In genomic region chr12:128662106-128662505, GRCh38 we compare ENCODE assay signal across 15 cellular contexts.
"Had no signal": no experiment of that assay in that cellular context is flagged by ENCODE, and none has a peak within 500 bp of the region (broad histone marks: within the 10 kb centered on the region; RNA-seq: fewer than 3 reads in every experiment).

No MANE protein-coding gene starts in this region.

- H3K9me3 Mint-ChIP-seq: activated naive CD8-positive, alpha-beta T cell treated with anti-CD3 and anti-CD28 coated beads, Interleukin-2, amount 50 U/mL, for 24 hours; memory B cell; neural crest cell had no signal

- H3K27ac Mint-ChIP-seq: activated CD4-positive, alpha-beta memory T cell treated with anti-CD3 and anti-CD28 coated beads, Interleukin-2, amount 10 ng/mL, durations not matched to agents 7 days and 5 days; activated naive CD8-positive, alpha-beta T cell treated with anti-CD3 and anti-CD28 coated beads, Interleukin-2, amount 50 U/mL, for 24 hours; memory B cell; T-helper 2 cell treated with Interferon-gamma antibody and Interleukin-4, amounts not matched to agents 5 μg/mL and 100 μg/mL, for 36 hours had no signal

- H3K36me3 Mint-ChIP-seq: memory B cell had no signal

- H3K27ac ChIP-seq: ascending aorta, ovary, sigmoid colon, upper lobe of left lung had no signal

- ATAC-seq: activated naive CD8-positive, alpha-beta T cell treated with anti-CD3 and anti-CD28 coated beads, Interleukin-2, amount 50 U/mL, for 24 hours; esophagus mucosa; left cardiac atrium had no signal

- H3K4me3 ChIP-seq: ascending aorta, ovary, sigmoid colon, upper lobe of left lung had no signal

- H3K4me1 Mint-ChIP-seq: activated CD4-positive, alpha-beta memory T cell treated with anti-CD3 and anti-CD28 coated beads, Interleukin-2, amount 10 ng/mL, durations not matched to agents 7 days and 5 days; activated naive CD8-positive, alpha-beta T cell treated with anti-CD3 and anti-CD28 coated beads, Interleukin-2, amount 50 U/mL, for 24 hours; neural crest cell had no signal

- H3K4me3 Mint-ChIP-seq: activated CD4-positive, alpha-beta memory T cell treated with anti-CD3 and anti-CD28 coated beads, Interleukin-2, amount 10 ng/mL, durations not matched to agents 7 days and 5 days; activated naive CD8-positive, alpha-beta T cell treated with anti-CD3 and anti-CD28 coated beads, Interleukin-2, amount 50 U/mL, for 24 hours; memory B cell; neural crest cell; T-helper 2 cell treated with Interferon-gamma antibody and Interleukin-4, amounts not matched to agents 5 μg/mL and 100 μg/mL, for 36 hours had no signal

- H3K27me3 Mint-ChIP-seq: activated CD4-positive, alpha-beta memory T cell treated with anti-CD3 and anti-CD28 coated beads, Interleukin-2, amount 10 ng/mL, durations not matched to agents 7 days and 5 days; activated naive CD8-positive, alpha-beta T cell treated with anti-CD3 and anti-CD28 coated beads, Interleukin-2, amount 50 U/mL, for 24 hours had no signal

- DNase-seq: activated CD4-positive, alpha-beta memory T cell treated with anti-CD3 and anti-CD28 coated beads, Interleukin-2, amount 10 ng/mL, durations not matched to agents 7 days and 5 days; activated CD8-positive, alpha-beta memory T cell treated with anti-CD3 and anti-CD28 coated beads, Interleukin-2, amount 50 U/mL, for 4 hours; activated naive CD4-positive, alpha-beta T cell; activated naive CD8-positive, alpha-beta T cell treated with anti-CD3 and anti-CD28 coated beads, Interleukin-2, amount 50 U/mL, for 24 hours; left cardiac atrium; ovary; sigmoid colon; stimulated activated CD4-positive, alpha-beta T cell treated with anti-CD3 and anti-CD28 coated beads, Interleukin-12 subunit alpha, Interleukin-12 subunit beta, amount 100 ng/mL, for 4 hours; stimulated activated naive CD4-positive, alpha-beta T cell treated with Interleukin-2 at 50 U/mL for 16 hours; upper lobe of left lung had no signal

- H3K4me1 ChIP-seq: ascending aorta, sigmoid colon had no signal

- H3K27me3 ChIP-seq: ascending aorta, ovary, sigmoid colon, upper lobe of left lung had no signal

- H3K9me3 ChIP-seq: ascending aorta, ovary, upper lobe of left lung had no signal

- H3K36me3 ChIP-seq: ascending aorta, ovary, sigmoid colon, upper lobe of left lung had no signal
